Comparison of ENCODE assay signal across 11 cellular contexts in genomic region chr13:36377822-36378480, GRCh38.
"Had no signal": no experiment of that assay in that cellular context is flagged by ENCODE, and none has a peak within 500 bp of the region (broad histone marks: within the 10 kb centered on the region; RNA-seq: fewer than 3 reads in every experiment).

No MANE protein-coding gene starts in this region.

- H3K4me3 ChIP-seq: cardiac muscle cell, lower lobe of right lung, tibial nerve, vagina had no signal

- DNase-seq: activated CD4-positive, alpha-beta T cell treated with anti-CD3 and anti-CD28 coated beads, Interleukin-2, amount 10 ng/mL, durations not matched to agents 7 days and 5 days; activated CD8-positive, alpha-beta memory T cell treated with anti-CD3 and anti-CD28 coated beads, Interleukin-2, amount 50 U/mL, for 48 hours; activated gamma-delta T cell; activated T-cell treated with anti-CD3 and anti-CD28 coated beads, Interleukin-2, amount 50 U/mL, for 72 hours; erythroblast; foreskin keratinocyte; glutamatergic neuron; lower lobe of right lung had no signal

- H3K27me3 ChIP-seq: cardiac muscle cell, foreskin keratinocyte, tibial nerve, vagina had no signal

- H3K36me3 ChIP-seq: cardiac muscle cell, lower lobe of right lung, tibial nerve, vagina had no signal

- H3K9me3 ChIP-seq: lower lobe of right lung, tibial nerve, vagina had no signal

- H3K4me1 ChIP-seq: foreskin keratinocyte, lower lobe of right lung, tibial nerve, vagina had no signal

- H3K27ac ChIP-seq: cardiac muscle cell, foreskin keratinocyte, lower lobe of right lung, tibial nerve, vagina had no signal
